Comparison of ENCODE assay signal across 1 cellular context in the genomic region with DNA sequence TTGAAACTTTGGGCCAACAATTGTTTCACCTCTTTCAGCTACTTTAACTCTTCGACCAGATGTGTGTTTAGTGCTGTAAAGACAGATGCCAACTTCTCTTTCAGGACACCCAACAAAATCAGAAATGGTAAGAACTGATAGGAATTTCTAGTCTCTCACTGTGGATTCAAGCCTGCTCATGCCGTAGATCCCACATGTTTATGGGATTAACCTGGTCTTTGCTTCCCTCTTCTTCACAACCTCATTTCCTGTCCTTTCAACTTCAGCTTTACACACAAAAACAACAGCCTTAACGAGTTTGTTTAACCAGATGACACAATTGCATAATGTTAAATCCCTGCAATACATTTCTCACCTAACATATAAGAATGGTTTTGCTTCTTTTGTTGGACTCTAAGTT.
TF ChIP-seq lines count a peak whose summit lies in the region.

No MANE protein-coding gene starts in this region.

TF ChIP-seq in GM23338, 12 proteins besides CTCF, POLR2A, EP300 and RAD21 (continued from another document):
- TF ChIP-seq, protein P1, sequence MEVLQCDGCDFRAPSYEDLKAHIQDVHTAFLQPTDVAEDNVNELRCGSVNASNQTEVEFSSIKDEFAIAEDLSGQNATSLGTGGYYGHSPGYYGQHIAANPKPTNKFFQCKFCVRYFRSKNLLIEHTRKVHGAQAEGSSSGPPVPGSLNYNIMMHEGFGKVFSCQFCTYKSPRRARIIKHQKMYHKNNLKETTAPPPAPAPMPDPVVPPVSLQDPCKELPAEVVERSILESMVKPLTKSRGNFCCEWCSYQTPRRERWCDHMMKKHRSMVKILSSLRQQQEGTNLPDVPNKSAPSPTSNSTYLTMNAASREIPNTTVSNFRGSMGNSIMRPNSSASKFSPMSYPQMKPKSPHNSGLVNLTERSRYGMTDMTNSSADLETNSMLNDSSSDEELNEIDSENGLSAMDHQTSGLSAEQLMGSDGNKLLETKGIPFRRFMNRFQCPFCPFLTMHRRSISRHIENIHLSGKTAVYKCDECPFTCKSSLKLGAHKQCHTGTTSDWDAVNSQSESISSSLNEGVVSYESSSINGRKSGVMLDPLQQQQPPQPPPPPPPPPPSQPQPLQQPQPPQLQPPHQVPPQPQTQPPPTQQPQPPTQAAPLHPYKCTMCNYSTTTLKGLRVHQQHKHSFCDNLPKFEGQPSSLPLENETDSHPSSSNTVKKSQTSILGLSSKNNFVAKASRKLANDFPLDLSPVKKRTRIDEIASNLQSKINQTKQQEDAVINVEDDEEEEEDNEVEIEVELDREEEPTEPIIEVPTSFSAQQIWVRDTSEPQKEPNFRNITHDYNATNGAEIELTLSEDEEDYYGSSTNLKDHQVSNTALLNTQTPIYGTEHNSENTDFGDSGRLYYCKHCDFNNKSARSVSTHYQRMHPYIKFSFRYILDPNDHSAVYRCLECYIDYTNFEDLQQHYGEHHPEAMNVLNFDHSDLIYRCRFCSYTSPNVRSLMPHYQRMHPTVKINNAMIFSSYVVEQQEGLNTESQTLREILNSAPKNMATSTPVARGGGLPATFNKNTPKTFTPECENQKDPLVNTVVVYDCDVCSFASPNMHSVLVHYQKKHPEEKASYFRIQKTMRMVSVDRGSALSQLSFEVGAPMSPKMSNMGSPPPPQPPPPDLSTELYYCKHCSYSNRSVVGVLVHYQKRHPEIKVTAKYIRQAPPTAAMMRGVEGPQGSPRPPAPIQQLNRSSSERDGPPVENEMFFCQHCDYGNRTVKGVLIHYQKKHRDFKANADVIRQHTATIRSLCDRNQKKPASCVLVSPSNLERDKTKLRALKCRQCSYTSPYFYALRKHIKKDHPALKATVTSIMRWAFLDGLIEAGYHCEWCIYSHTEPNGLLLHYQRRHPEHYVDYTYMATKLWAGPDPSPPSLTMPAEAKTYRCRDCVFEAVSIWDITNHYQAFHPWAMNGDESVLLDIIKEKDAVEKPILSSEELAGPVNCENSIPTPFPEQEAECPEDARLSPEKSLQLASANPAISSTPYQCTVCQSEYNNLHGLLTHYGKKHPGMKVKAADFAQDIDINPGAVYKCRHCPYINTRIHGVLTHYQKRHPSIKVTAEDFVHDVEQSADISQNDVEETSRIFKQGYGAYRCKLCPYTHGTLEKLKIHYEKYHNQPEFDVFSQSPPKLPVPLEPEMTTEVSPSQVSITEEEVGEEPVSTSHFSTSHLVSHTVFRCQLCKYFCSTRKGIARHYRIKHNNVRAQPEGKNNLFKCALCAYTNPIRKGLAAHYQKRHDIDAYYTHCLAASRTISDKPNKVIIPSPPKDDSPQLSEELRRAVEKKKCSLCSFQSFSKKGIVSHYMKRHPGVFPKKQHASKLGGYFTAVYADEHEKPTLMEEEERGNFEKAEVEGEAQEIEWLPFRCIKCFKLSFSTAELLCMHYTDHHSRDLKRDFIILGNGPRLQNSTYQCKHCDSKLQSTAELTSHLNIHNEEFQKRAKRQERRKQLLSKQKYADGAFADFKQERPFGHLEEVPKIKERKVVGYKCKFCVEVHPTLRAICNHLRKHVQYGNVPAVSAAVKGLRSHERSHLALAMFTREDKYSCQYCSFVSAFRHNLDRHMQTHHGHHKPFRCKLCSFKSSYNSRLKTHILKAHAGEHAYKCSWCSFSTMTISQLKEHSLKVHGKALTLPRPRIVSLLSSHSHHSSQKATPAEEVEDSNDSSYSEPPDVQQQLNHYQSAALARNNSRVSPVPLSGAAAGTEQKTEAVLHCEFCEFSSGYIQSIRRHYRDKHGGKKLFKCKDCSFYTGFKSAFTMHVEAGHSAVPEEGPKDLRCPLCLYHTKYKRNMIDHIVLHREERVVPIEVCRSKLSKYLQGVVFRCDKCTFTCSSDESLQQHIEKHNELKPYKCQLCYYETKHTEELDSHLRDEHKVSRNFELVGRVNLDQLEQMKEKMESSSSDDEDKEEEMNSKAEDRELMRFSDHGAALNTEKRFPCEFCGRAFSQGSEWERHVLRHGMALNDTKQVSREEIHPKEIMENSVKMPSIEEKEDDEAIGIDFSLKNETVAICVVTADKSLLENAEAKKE (CRISPR knock-in tag; IDR thresholded peaks at IDR 0.05), result no peak
- TF ChIP-seq JUNB (IDR thresholded peaks at IDR 0.05; ENCODE audit: unreplicated experiment), result no peak
- TF ChIP-seq, protein P2, sequence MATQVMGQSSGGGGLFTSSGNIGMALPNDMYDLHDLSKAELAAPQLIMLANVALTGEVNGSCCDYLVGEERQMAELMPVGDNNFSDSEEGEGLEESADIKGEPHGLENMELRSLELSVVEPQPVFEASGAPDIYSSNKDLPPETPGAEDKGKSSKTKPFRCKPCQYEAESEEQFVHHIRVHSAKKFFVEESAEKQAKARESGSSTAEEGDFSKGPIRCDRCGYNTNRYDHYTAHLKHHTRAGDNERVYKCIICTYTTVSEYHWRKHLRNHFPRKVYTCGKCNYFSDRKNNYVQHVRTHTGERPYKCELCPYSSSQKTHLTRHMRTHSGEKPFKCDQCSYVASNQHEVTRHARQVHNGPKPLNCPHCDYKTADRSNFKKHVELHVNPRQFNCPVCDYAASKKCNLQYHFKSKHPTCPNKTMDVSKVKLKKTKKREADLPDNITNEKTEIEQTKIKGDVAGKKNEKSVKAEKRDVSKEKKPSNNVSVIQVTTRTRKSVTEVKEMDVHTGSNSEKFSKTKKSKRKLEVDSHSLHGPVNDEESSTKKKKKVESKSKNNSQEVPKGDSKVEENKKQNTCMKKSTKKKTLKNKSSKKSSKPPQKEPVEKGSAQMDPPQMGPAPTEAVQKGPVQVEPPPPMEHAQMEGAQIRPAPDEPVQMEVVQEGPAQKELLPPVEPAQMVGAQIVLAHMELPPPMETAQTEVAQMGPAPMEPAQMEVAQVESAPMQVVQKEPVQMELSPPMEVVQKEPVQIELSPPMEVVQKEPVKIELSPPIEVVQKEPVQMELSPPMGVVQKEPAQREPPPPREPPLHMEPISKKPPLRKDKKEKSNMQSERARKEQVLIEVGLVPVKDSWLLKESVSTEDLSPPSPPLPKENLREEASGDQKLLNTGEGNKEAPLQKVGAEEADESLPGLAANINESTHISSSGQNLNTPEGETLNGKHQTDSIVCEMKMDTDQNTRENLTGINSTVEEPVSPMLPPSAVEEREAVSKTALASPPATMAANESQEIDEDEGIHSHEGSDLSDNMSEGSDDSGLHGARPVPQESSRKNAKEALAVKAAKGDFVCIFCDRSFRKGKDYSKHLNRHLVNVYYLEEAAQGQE (IDR thresholded peaks at IDR 0.05; ENCODE audit: unreplicated experiment), result no peak
- no peak for TF ChIP-seq STAT1 (IDR thresholded peaks at IDR 0.05; ENCODE audit: unreplicated experiment)
- no peak for TF ChIP-seq NANOG (IDR thresholded peaks at IDR 0.05; ENCODE audit: borderline replicate concordance)
- no peak for TF ChIP-seq ZNF114 (CRISPR knock-in tag; IDR thresholded peaks at IDR 0.05)
- no peak for TF ChIP-seq POLR2AphosphoS5 (IDR thresholded peaks at IDR 0.05; ENCODE audit: low read depth)
- no peak for TF ChIP-seq EZH2 (IDR thresholded peaks at IDR 0.05; ENCODE audit: low read depth, unreplicated experiment)
- TF ChIP-seq ZNF331 (CRISPR knock-in tag; IDR thresholded peaks at IDR 0.05; ENCODE audit: low read depth), result no peak
- no peak for TF ChIP-seq EZH2phosphoT487 (IDR thresholded peaks at IDR 0.05; ENCODE audit: unreplicated experiment)
- TF ChIP-seq, protein P3, sequence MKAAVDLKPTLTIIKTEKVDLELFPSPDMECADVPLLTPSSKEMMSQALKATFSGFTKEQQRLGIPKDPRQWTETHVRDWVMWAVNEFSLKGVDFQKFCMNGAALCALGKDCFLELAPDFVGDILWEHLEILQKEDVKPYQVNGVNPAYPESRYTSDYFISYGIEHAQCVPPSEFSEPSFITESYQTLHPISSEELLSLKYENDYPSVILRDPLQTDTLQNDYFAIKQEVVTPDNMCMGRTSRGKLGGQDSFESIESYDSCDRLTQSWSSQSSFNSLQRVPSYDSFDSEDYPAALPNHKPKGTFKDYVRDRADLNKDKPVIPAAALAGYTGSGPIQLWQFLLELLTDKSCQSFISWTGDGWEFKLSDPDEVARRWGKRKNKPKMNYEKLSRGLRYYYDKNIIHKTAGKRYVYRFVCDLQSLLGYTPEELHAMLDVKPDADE (IDR thresholded peaks at IDR 0.05), result no peak
TF ChIP-seq in GM23338: peak in this region for 0.
